Comparison of ENCODE assay signal across 1 cellular context in genomic region chr15:42687740-42688139, GRCh38.
TF ChIP-seq lines count a peak whose summit lies in the region.

No MANE protein-coding gene starts in this region.

TF ChIP-seq in HepG2, 621 proteins besides CTCF, POLR2A, EP300 and RAD21:
- TF ChIP-seq SUZ12 (IDR thresholded peaks at IDR 0.05; ENCODE audit: low read depth, low read length) (no peak), FOXK2 (IDR thresholded peaks at IDR 0.05) (no peak), ZNF317 (CRISPR knock-in tag; IDR thresholded peaks at IDR 0.05) (peak; percentile 68)
